28 cellular contexts compared by ENCODE assay signal in genomic region chr5:113036321-113036720, GRCh38.
"Had no signal": no experiment of that assay in that cellular context is flagged by ENCODE, and none has a peak within 500 bp of the region (broad histone marks: within the 10 kb centered on the region; RNA-seq: fewer than 3 reads in every experiment).

No MANE protein-coding gene starts in this region.

- H3K9ac ChIP-seq: neural progenitor cell had no signal

- H3K27ac Mint-ChIP-seq: mesothelial cell of epicardium; naive B cell; nephron progenitor cell; neural progenitor cell; progenitor cell of endocrine pancreas; stimulated activated naive CD8-positive, alpha-beta T cell treated with anti-CD3 and anti-CD28 coated beads, Interleukin-15, Interleukin-2, amounts not matched to agents 100 ng/mL and 50 ng/mL, for 24 hours; type B pancreatic cell had no signal

- H3K27me3 Mint-ChIP-seq: progenitor cell of endocrine pancreas; stimulated activated naive CD8-positive, alpha-beta T cell treated with anti-CD3 and anti-CD28 coated beads, Interleukin-15, Interleukin-2, amounts not matched to agents 100 ng/mL and 50 ng/mL, for 24 hours; type B pancreatic cell had no signal

- H2AFZ ChIP-seq: neural progenitor cell had no signal

- H3K4me2 ChIP-seq: neural progenitor cell had no signal

- DNase-seq: hypothalamus; immature natural killer cell; kidney; left ventricle myocardium inferior; mesendoderm; naive B cell; natural killer cell; nephron progenitor cell; occipital lobe; right lobe of liver; stimulated activated CD4-positive, alpha-beta T cell treated with anti-CD3 and anti-CD28 coated beads, Interleukin-12 subunit alpha, Interleukin-12 subunit beta, amount 100 ng/mL, for 4 hours; stimulated activated CD4-positive, alpha-beta T cell treated with anti-CD3 and anti-CD28 coated beads, Interleukin-15, amount 100 ng/mL, for 24 hours; stimulated activated CD4-positive, alpha-beta T cell treated with anti-CD3 and anti-CD28 coated beads, Interleukin-2, amount 100 ng/mL, for 24 hours; stimulated activated CD4-positive, alpha-beta T cell treated with anti-CD3 and anti-CD28 coated beads, Interleukin-4, amount 100 ng/mL, for 1 hour; stimulated activated naive CD4-positive, alpha-beta T cell; uterus had no signal

- H3K36me3 ChIP-seq: neural progenitor cell, neutrophil, thoracic aorta, uterus had no signal

- H3K9me3 ChIP-seq: left ventricle myocardium inferior, neutrophil, right atrium auricular region, right lobe of liver, suprapubic skin, thoracic aorta, tibial nerve, uterus had no signal

- ATAC-seq: natural killer cell; right lobe of liver; stimulated activated effector memory CD8-positive, alpha-beta T cell treated with anti-CD3 and anti-CD28 coated beads, Interleukin-12 subunit alpha, Interleukin-12 subunit beta, amount 100 ng/mL, for 72 hours had no signal

- H3K4me1 ChIP-seq: right lobe of liver, suprapubic skin, uterus had no signal

- H3K4me3 ChIP-seq: left ventricle myocardium inferior, lung, neural progenitor cell, right atrium auricular region, right lobe of liver, suprapubic skin, thoracic aorta, tibial nerve, uterus had no signal

- H3K27me3 ChIP-seq: neural progenitor cell, right atrium auricular region, right lobe of liver, suprapubic skin, tibial nerve, uterus had no signal

- H3K4me3 Mint-ChIP-seq: mesothelial cell of epicardium; naive B cell; natural killer cell; nephron progenitor cell; neural progenitor cell; stimulated activated effector memory CD8-positive, alpha-beta T cell treated with anti-CD3 and anti-CD28 coated beads, Interleukin-12 subunit alpha, Interleukin-12 subunit beta, amount 100 ng/mL, for 72 hours; stimulated activated naive CD8-positive, alpha-beta T cell treated with anti-CD3 and anti-CD28 coated beads, Interleukin-15, Interleukin-2, amounts not matched to agents 100 ng/mL and 50 ng/mL, for 24 hours; type B pancreatic cell had no signal

- H3K36me3 Mint-ChIP-seq: naive B cell; natural killer cell; stimulated activated effector memory CD8-positive, alpha-beta T cell treated with anti-CD3 and anti-CD28 coated beads, Interleukin-12 subunit alpha, Interleukin-12 subunit beta, amount 100 ng/mL, for 72 hours had no signal

- H3K27ac ChIP-seq: left ventricle myocardium inferior, neural progenitor cell, neutrophil, right atrium auricular region, right lobe of liver, suprapubic skin, thoracic aorta, tibial nerve, uterus had no signal

- H3K9me3 Mint-ChIP-seq: immature natural killer cell; mesothelial cell of epicardium; natural killer cell; nephron progenitor cell; neural progenitor cell; stimulated activated effector memory CD8-positive, alpha-beta T cell treated with anti-CD3 and anti-CD28 coated beads, Interleukin-12 subunit alpha, Interleukin-12 subunit beta, amount 100 ng/mL, for 72 hours; stimulated activated naive CD8-positive, alpha-beta T cell treated with anti-CD3 and anti-CD28 coated beads, Interleukin-15, Interleukin-2, amounts not matched to agents 100 ng/mL and 50 ng/mL, for 24 hours; type B pancreatic cell had no signal

- H3K4me1 Mint-ChIP-seq: naive B cell had no signal
